ENCODE assay signal across 12 cellular contexts in the genomic region with DNA sequence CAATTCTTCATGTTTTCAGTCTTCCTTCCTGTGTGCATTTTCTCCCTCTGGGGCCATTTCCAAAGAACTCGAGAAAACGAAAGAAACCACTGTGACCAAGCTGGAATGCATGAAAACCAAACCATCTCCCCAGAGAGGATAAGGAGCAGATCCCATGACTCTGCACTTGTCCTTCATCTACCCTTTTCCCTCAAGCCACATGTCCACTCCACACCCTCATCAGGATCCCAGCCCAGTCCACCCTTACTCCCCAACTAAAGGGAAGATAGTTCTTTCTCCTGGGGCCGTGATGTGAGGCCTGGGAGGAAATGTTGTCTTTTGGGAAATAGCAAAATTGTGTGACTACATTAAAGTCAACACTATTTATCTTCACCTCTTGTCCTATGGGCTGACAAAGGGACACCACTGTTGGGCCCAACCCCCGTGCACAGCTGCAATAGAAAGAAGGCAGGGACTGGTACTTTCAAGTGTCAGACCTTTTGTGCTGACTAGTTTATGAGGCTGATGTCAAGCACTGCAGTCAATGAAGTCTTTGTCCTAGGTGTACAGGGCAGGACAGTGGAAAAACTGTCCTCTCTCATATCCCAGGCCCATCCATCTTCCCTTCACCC.
DNase-seq lines count a peak whose midpoint lies in the region; ATAC-seq and TF ChIP-seq lines count a peak whose summit lies in the region.
"Had no signal": no experiment of that assay in that cellular context is flagged by ENCODE, and none has a peak within 500 bp of the region (broad histone marks: within the 10 kb centered on the region; RNA-seq: fewer than 3 reads in every experiment).

No MANE protein-coding gene starts in this region.

- TF ChIP-seq CTCF in fibroblast of lung (conservative IDR thresholded peaks at IDR 0.05 in 1 of 2, IDR thresholded peaks at IDR 0.05 in 1 of 2; ENCODE audit: low read depth in 1 of 2, low read length in 2 of 2), result no peak
- no peak for TF ChIP-seq CTCF in osteocyte (IDR thresholded peaks at IDR 0.05)

- H3K27ac Mint-ChIP-seq in osteocyte (ENCODE audit: unreplicated experiment), result peak overlapping the region; percentile 91
- H3K27ac Mint-ChIP-seq: activated naive CD4-positive, alpha-beta T cell treated with anti-CD3 and anti-CD28 coated beads for 36 hours had no signal

- H3K4me1 ChIP-seq in BLaER1, result peaks cover 17% of the 10 kb centered on the region
- H3K4me1 ChIP-seq in fibroblast of lung (ENCODE audit: control insufficient read depth, extremely low read depth, insufficient read depth, low read length), result peaks cover 8% of the 10 kb centered on the region

- no peaks in the 10 kb centered on the region for H3K36me3 Mint-ChIP-seq in osteocyte (ENCODE audit: unreplicated experiment)

- H4K20me1 ChIP-seq in BLaER1 (peaks cover 39% of the 10 kb centered on the region; the same call in 1 of the 2 replicates), fibroblast of lung (ENCODE audit: control insufficient read depth, extremely low read depth, insufficient read depth, low read length) (no peaks in the 10 kb centered on the region)

- no peak for ATAC-seq in GM21360 (IDR thresholded peaks at IDR 0.05; ENCODE audit: unreplicated experiment)
- no peak for ATAC-seq in HG03565 (IDR thresholded peaks at IDR 0.05; ENCODE audit: unreplicated experiment)
- ATAC-seq: left lobe of liver had no signal

- H3K9me3 Mint-ChIP-seq in osteocyte (ENCODE audit: unreplicated experiment), result no peaks in the 10 kb centered on the region
- H3K9me3 Mint-ChIP-seq: activated naive CD4-positive, alpha-beta T cell treated with anti-CD3 and anti-CD28 coated beads for 36 hours had no signal

- H3K4me3 Mint-ChIP-seq in osteocyte (ENCODE audit: unreplicated experiment), result peak overlapping the region; percentile 21
- H3K4me3 Mint-ChIP-seq: activated naive CD4-positive, alpha-beta T cell treated with anti-CD3 and anti-CD28 coated beads for 36 hours had no signal

- H3K9ac ChIP-seq in BLaER1 (no peak overlapping the region), fibroblast of lung (ENCODE audit: insufficient read depth, low read length) (no peak overlapping the region)

- peaks cover 71% of the 10 kb centered on the region for H3K4me1 Mint-ChIP-seq in osteocyte (ENCODE audit: unreplicated experiment)

- no peaks in the 10 kb centered on the region for H3K27me3 Mint-ChIP-seq in osteocyte (ENCODE audit: unreplicated experiment)

- no peaks in the 10 kb centered on the region for H3K9me3 ChIP-seq in BLaER1
- no peaks in the 10 kb centered on the region for H3K9me3 ChIP-seq in fibroblast of lung (ENCODE audit: control insufficient read depth, insufficient read depth, low read depth, low read length)

- no peaks in the 10 kb centered on the region for H3K36me3 ChIP-seq in BLaER1
- no peaks in the 10 kb centered on the region for H3K36me3 ChIP-seq in fibroblast of lung (ENCODE audit: control insufficient read depth, insufficient read depth, low read length)

- H3K4me3 ChIP-seq in BLaER1 (no peak overlapping the region), fibroblast of lung (replicated peaks in 1 of 4; ENCODE audit: control extremely low read depth in 1 of 4, insufficient read depth in 1 of 4, low read depth in 3 of 4, low read length in 4 of 4) (no peak overlapping the region)

- peak overlapping the region; percentile 25 for H2AFZ ChIP-seq in fibroblast of lung (ENCODE audit: low read length)

- H3K4me2 ChIP-seq in BLaER1 (peak overlapping the region; percentile 57), fibroblast of lung (ENCODE audit: extremely low read depth, insufficient read depth, low read length) (peak overlapping the region; percentile 20)

- peaks cover 74% of the 10 kb centered on the region for H3K27me3 ChIP-seq in BLaER1
- no peaks in the 10 kb centered on the region for H3K27me3 ChIP-seq in fibroblast of lung (ENCODE audit: control insufficient read depth, insufficient read depth, low read length)

- DNase-seq in LHCN-M2 (ENCODE audit: low read depth) (peak; percentile 90), fibroblast of lung (ENCODE audit: low read depth in 2 of 2) (peak; percentile 43 to 89), osteocyte (ENCODE audit: extremely low spot score, unreplicated experiment) (no peak), NCI-H345 treated with DMSO at 0.1 percent for 48 hours (lab: John Stamatoyannopoulos, UW; ENCODE audit: unreplicated experiment) (no peak)
- DNase-seq in activated CD8-positive, alpha-beta memory T cell treated with anti-CD3 and anti-CD28 coated beads, Interleukin-2, amount 50 U/mL, for 4 hours, result no peak
- DNase-seq: activated CD4-positive, alpha-beta T cell treated with anti-CD3 and anti-CD28 coated beads for 1 hour; activated naive CD4-positive, alpha-beta T cell treated with anti-CD3 and anti-CD28 coated beads for 36 hours; DMS153 had no signal

- H3K27ac ChIP-seq in BLaER1 (no peak overlapping the region), fibroblast of lung (ENCODE audit: insufficient read depth, low read length) (peak overlapping the region; percentile 0)

- H3K79me2 ChIP-seq in fibroblast of lung (ENCODE audit: control insufficient read depth, insufficient read depth, low read length), result no peaks in the 10 kb centered on the region

Comparison
In these comparisons a context has a peak if more than half of its experiments do, and no peak if none do; other contexts are left out.
1. DNase-seq: peak in LHCN-M2 (single experiment) and fibroblast of lung (2 of 2); none in osteocyte (single experiment), activated CD8-positive, alpha-beta memory T cell treated with anti-CD3 and anti-CD28 coated beads, Interleukin-2, amount 50 U/mL, for 4 hours (single experiment) and NCI-H345 treated with DMSO at 0.1 percent for 48 hours (single experiment).